Comparison of ENCODE assay signal across 16 cellular contexts in genomic region chr18:62543021-62543420, GRCh38. TPM values are rescaled to one million over a fixed set of nuclear protein-coding genes. Genes with fewer than 3 reads are reported as not detected.
DNase-seq lines count a peak whose midpoint lies in the region; ATAC-seq and TF ChIP-seq lines count a peak whose summit lies in the region.
"Had no signal": no experiment of that assay in that cellular context is flagged by ENCODE, and none has a peak within 500 bp of the region (broad histone marks: within the 10 kb centered on the region; RNA-seq: fewer than 3 reads in every experiment).

No MANE protein-coding gene starts in this region.

- H3K4me1 Mint-ChIP-seq in activated CD4-positive, alpha-beta T cell treated with anti-CD3 and anti-CD28 coated beads, Interleukin-2, amount 10 ng/mL, durations not matched to agents 24 days and 14 days, result peaks cover 9% of the 10 kb centered on the region
- peaks cover 16% of the 10 kb centered on the region for H3K4me1 Mint-ChIP-seq in central memory CD8-positive, alpha-beta T cell

- no peak overlapping the region for H3K4me3 Mint-ChIP-seq in activated CD4-positive, alpha-beta T cell treated with anti-CD3 and anti-CD28 coated beads, Interleukin-2, amount 10 ng/mL, durations not matched to agents 24 days and 14 days
- H3K4me3 Mint-ChIP-seq in central memory CD8-positive, alpha-beta T cell, result no peak overlapping the region
- H3K4me3 Mint-ChIP-seq: CD14-positive monocyte; CD8-positive, alpha-beta T cell had no signal

- peak; percentile 54 for ATAC-seq in Right ventricle myocardium superior (ENCODE audit: poor library complexity)
- no peak for ATAC-seq in heart left ventricle
- no peak for ATAC-seq in central memory CD8-positive, alpha-beta T cell (replicated peaks; ENCODE audit: extremely low read depth, poor library complexity, severe bottlenecking)
- peak in 1 of 2 donors; percentile 34 for ATAC-seq in gastrocnemius medialis
- ATAC-seq in HG02870 (IDR thresholded peaks at IDR 0.05; ENCODE audit: unreplicated experiment), result no peak
- ATAC-seq: CD8-positive, alpha-beta T cell; HCT116 had no signal

- H3K4me3 ChIP-seq in heart left ventricle (no peak overlapping the region), gastrocnemius medialis (no peak overlapping the region)

- H3K9me3 ChIP-seq in heart left ventricle, result no peaks in the 10 kb centered on the region
- no peaks in the 10 kb centered on the region for H3K9me3 ChIP-seq in gastrocnemius medialis

- TF ChIP-seq CTCF in heart left ventricle (IDR thresholded peaks at IDR 0.05) (no peak), gastrocnemius medialis (IDR thresholded peaks at IDR 0.05 in 4 of 5, conservative IDR thresholded peaks at IDR 0.05 in 1 of 5) (no peak)

- peaks cover 0 to 8% (median 0%) of the 10 kb centered on the region in 12 donors for H3K4me1 ChIP-seq in heart left ventricle
- peaks cover 9 to 19% of the 10 kb centered on the region in 2 donors for H3K4me1 ChIP-seq in gastrocnemius medialis

- H3K27me3 ChIP-seq in heart left ventricle, result no peaks in the 10 kb centered on the region
- H3K27me3 ChIP-seq in gastrocnemius medialis, result no peaks in the 10 kb centered on the region

- intact Hi-C loops in activated CD4-positive, alpha-beta T cell treated with anti-CD3 and anti-CD28 coated beads, Interleukin-2, amount 10 ng/mL, durations not matched to agents 24 days and 14 days (cut with micrococcal nuclease), result no loop called here
- intact Hi-C loops in Right ventricle myocardium superior (cut with DNase I) (no loop called here), heart left ventricle (cut with DNase I) (no loop called here), gastrocnemius medialis (cut with DNase I; ENCODE audit: low total_unique reads) (no loop called here)

- peak; percentile 37 for DNase-seq in activated CD4-positive, alpha-beta T cell treated with anti-CD3 and anti-CD28 coated beads, Interleukin-2, amount 10 ng/mL, durations not matched to agents 24 days and 14 days
- no peak for DNase-seq in activated CD4-positive, alpha-beta T cell treated with anti-CD3 and anti-CD28 coated beads, Interleukin-2, amount 50 U/mL, for 4 hours
- DNase-seq in Right ventricle myocardium superior (no peak), heart left ventricle (no peak), gastrocnemius medialis (no peak)
- DNase-seq in central memory CD8-positive, alpha-beta T cell (ENCODE audit: low spot score in 2 of 2), result no peak
- DNase-seq in central memory CD4-positive, alpha-beta T cell, result no peak
- DNase-seq: CD8-positive, alpha-beta T cell; COR-L47; DND-41; GF-D8; IMR-90 had no signal

- 69 to 77% (median 75%) methylated on average over 7 of the region's 7 CpGs for WGBS in heart left ventricle, 4 donors

- H3K27me3 Mint-ChIP-seq in activated CD4-positive, alpha-beta T cell treated with anti-CD3 and anti-CD28 coated beads, Interleukin-2, amount 10 ng/mL, durations not matched to agents 24 days and 14 days, result no peaks in the 10 kb centered on the region
- H3K27me3 Mint-ChIP-seq in central memory CD8-positive, alpha-beta T cell, result no peaks in the 10 kb centered on the region

- H3K36me3 Mint-ChIP-seq in activated CD4-positive, alpha-beta T cell treated with anti-CD3 and anti-CD28 coated beads, Interleukin-2, amount 10 ng/mL, durations not matched to agents 24 days and 14 days (ENCODE audit: low read depth), result peaks cover 61% of the 10 kb centered on the region
- peaks cover 51% of the 10 kb centered on the region for H3K36me3 Mint-ChIP-seq in central memory CD8-positive, alpha-beta T cell (ENCODE audit: insufficient read depth)

- in situ Hi-C loops in gastrocnemius medialis (cut with MboI; ENCODE audit: low sequenced_read_pairs in 4 of 4), result no loop called here

- H3K36me3 ChIP-seq in heart left ventricle, result peaks cover 0 to 86% (median 82%) of the 10 kb centered on the region in 9 donors
- peaks cover 0 to 42% of the 10 kb centered on the region in 2 donors for H3K36me3 ChIP-seq in gastrocnemius medialis

- H3K27ac ChIP-seq in heart left ventricle (no peak overlapping the region), gastrocnemius medialis (peak overlapping the region in 3 of 4 donors; percentile 19 to 26 (median 24))
- H3K27ac ChIP-seq: 22Rv1 had no signal

- TF ChIP-seq POLR2A in heart left ventricle (IDR thresholded peaks at IDR 0.05) (no peak), gastrocnemius medialis (IDR thresholded peaks at IDR 0.05) (no peak)

- no peaks in the 10 kb centered on the region for H3K9me3 Mint-ChIP-seq in activated CD4-positive, alpha-beta T cell treated with anti-CD3 and anti-CD28 coated beads, Interleukin-2, amount 10 ng/mL, durations not matched to agents 24 days and 14 days
- no peaks in the 10 kb centered on the region for H3K9me3 Mint-ChIP-seq in central memory CD8-positive, alpha-beta T cell
- H3K9me3 Mint-ChIP-seq: CD14-positive monocyte; CD8-positive, alpha-beta T cell had no signal

- H3K27ac Mint-ChIP-seq in activated CD4-positive, alpha-beta T cell treated with anti-CD3 and anti-CD28 coated beads, Interleukin-2, amount 10 ng/mL, durations not matched to agents 24 days and 14 days, result no peak overlapping the region
- H3K27ac Mint-ChIP-seq in central memory CD8-positive, alpha-beta T cell (ENCODE audit: low read depth), result peak overlapping the region; percentile 8
- H3K27ac Mint-ChIP-seq: CD8-positive, alpha-beta T cell had no signal

RNA-seq across cellular contexts. Expression of gene ZCCHC2, which starts 20.2 kb away (rescaled TPM):
- total RNA-seq in activated CD4-positive, alpha-beta T cell treated with anti-CD3 and anti-CD28 coated beads, Interleukin-2, amount 10 ng/mL, durations not matched to agents 24 days and 14 days, result 47.0 and 52.8 TPM in 2 replicates
- total RNA-seq in Right ventricle myocardium superior (16.1 TPM), heart left ventricle (10 to 100 TPM; 11.2 to 27.5 (median 18.9) TPM), gastrocnemius medialis (10 to 100 TPM; 22.1 to 37.9 (median 32.0) TPM)
- polyA plus RNA-seq in heart left ventricle, result 10 to 100 TPM in 1 of 2 donors, 1 to 10 TPM in 1; 5.6 to 13.3 TPM

Comparison
In these comparisons a context has a peak if more than half of its experiments do, and no peak if none do; other contexts are left out.
1. H3K27ac ChIP-seq: peak in gastrocnemius medialis (3 of 4); none in heart left ventricle (0 of 12).